In genomic region chr4:2092653-2093000, GRCh38 we compare ENCODE assay signal across 21 cellular contexts. TPM values are rescaled to one million over a fixed set of nuclear protein-coding genes. Genes with fewer than 3 reads are reported as not detected.
"Had no signal": no experiment of that assay in that cellular context is flagged by ENCODE, and none has a peak within 500 bp of the region (broad histone marks: within the 10 kb centered on the region; RNA-seq: fewer than 3 reads in every experiment).

No MANE protein-coding gene starts in this region.

- H3K4me3 Mint-ChIP-seq: activated B cell treated with CpG ODN at 0.5 μM for 24 hours; activated CD8-positive, alpha-beta T cell treated with anti-CD3 and anti-CD28 coated beads, Interleukin-2, amount 10 ng/mL, durations not matched to agents 7 days and 5 days; effector memory CD8-positive, alpha-beta T cell; mesothelial cell of epicardium had no signal

- ATAC-seq: activated CD8-positive, alpha-beta T cell treated with anti-CD3 and anti-CD28 coated beads, Interleukin-2, amount 10 ng/mL, durations not matched to agents 7 days and 5 days; effector memory CD8-positive, alpha-beta T cell; left lobe of liver; pancreas had no signal

- H3K4me1 ChIP-seq: tibial artery, vagina had no signal

- H3K27me3 ChIP-seq: pancreas, tibial artery, vagina had no signal

- H3K27ac ChIP-seq: pancreas, tibial artery, vagina had no signal

- H3K4me1 Mint-ChIP-seq: activated B cell treated with CpG ODN at 0.5 μM for 24 hours had no signal

- H3K27ac Mint-ChIP-seq: activated B cell treated with CpG ODN at 0.5 μM for 24 hours; activated CD8-positive, alpha-beta T cell treated with anti-CD3 and anti-CD28 coated beads, Interleukin-2, amount 10 ng/mL, durations not matched to agents 7 days and 5 days; effector memory CD8-positive, alpha-beta T cell; mesothelial cell of epicardium had no signal

- H3K9me3 ChIP-seq: pancreas, vagina had no signal

- H3K36me3 ChIP-seq: pancreas, vagina had no signal

- FAIRE-seq: bronchial epithelial cell, keratinocyte, pancreas had no signal

- DNase-seq: activated B cell treated with CpG ODN at 0.5 μM for 24 hours; activated CD4-positive, alpha-beta T cell treated with anti-CD3 and anti-CD28 coated beads for 4 hours; activated CD8-positive, alpha-beta memory T cell treated with anti-CD3 and anti-CD28 coated beads, Interleukin-2, amount 50 U/mL, for 48 hours; activated CD8-positive, alpha-beta T cell treated with anti-CD3 and anti-CD28 coated beads, Interleukin-2, amount 10 ng/mL, durations not matched to agents 7 days and 5 days; activated effector memory CD4-positive, alpha-beta T cell treated with anti-CD3 and anti-CD28 coated beads, Interleukin-2, amount 50 U/mL, for 16 hours; activated naive CD4-positive, alpha-beta T cell treated with anti-CD3 and anti-CD28 coated beads, Interleukin-2, amount 50 U/mL, for 16 hours; aorta; dermis blood vessel endothelial cell; effector memory CD8-positive, alpha-beta T cell; foreskin melanocyte; stimulated activated CD4-positive, alpha-beta T cell treated with anti-CD3 and anti-CD28 coated beads, Interleukin-2, amount 100 ng/mL, for 24 hours; stimulated activated naive CD4-positive, alpha-beta T cell treated with Interleukin-2 at 50 U/mL for 16 hours; T-helper 9 cell had no signal

- H3K4me3 ChIP-seq: lung, pancreas, tibial artery, vagina had no signal

RNA-seq across cellular contexts. Expression of gene NAT8L, which starts 33.5 kb away (rescaled TPM):
- total RNA-seq: bronchial epithelial cell had no signal
